ENCODE assay signal across 18 cellular contexts in the genomic region with DNA sequence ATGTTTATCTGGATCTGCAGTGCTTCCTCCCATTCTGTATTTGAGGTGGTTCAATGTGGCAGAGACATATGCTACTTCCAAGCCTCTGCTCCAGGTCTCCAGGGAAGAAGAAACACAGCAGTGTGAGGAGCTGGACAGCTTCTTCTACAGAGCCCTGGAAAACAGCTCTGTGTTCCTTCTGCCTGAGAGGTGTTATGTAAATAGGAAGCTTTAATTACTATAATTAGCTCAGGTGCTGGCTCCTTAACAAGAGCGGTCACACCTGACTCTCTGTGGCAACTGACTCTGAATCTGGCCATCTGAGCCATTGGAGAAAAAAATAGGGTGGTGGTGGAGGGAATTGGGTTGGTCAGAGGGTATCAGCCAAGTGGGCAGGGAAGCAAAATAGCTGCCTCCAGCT.
"Had no signal": no experiment of that assay in that cellular context is flagged by ENCODE, and none has a peak within 500 bp of the region (broad histone marks: within the 10 kb centered on the region; RNA-seq: fewer than 3 reads in every experiment).

No MANE protein-coding gene starts in this region.

- H3K27ac ChIP-seq: heart left ventricle, neutrophil, psoas muscle, right lobe of liver, testis, tibial nerve, upper lobe of right lung, vagina had no signal

- H3K4me3 ChIP-seq: heart left ventricle, mucosa of descending colon, psoas muscle, right lobe of liver, testis, tibial nerve, upper lobe of right lung, vagina had no signal

- H3K36me3 ChIP-seq: heart left ventricle, neutrophil, right lobe of liver, tibial nerve, upper lobe of right lung, vagina had no signal

- H3K27me3 ChIP-seq: neutrophil, right lobe of liver, testis, tibial nerve, upper lobe of right lung, vagina had no signal

- H3K4me1 ChIP-seq: heart left ventricle, psoas muscle, right lobe of liver, tibial nerve, upper lobe of right lung, vagina had no signal

- H3K9me3 ChIP-seq: heart left ventricle, mucosa of descending colon, neutrophil, psoas muscle, right lobe of liver, testis, tibial nerve, upper lobe of right lung, vagina had no signal

- DNase-seq: foreskin melanocyte; heart left ventricle; hippocampal formation; kidney glomerular epithelial cell; mesendoderm; mucosa of descending colon; naive thymus-derived CD8-positive, alpha-beta T cell; psoas muscle; retina; right lobe of liver; stimulated activated CD4-positive, alpha-beta T cell treated with anti-CD3 and anti-CD28 coated beads, Interleukin-15, amount 100 ng/mL, for 24 hours; stimulated activated CD4-positive, alpha-beta T cell treated with anti-CD3 and anti-CD28 coated beads, Interleukin-1b, Interleukin-23, amount 100 ng/mL, for 48 hours; stimulated activated CD4-positive, alpha-beta T cell treated with anti-CD3 and anti-CD28 coated beads, Interleukin-4, amount 100 ng/mL, for 24 hours; testis; upper lobe of right lung had no signal
